Comparison of ENCODE assay signal across 8 cellular contexts in the genomic region with DNA sequence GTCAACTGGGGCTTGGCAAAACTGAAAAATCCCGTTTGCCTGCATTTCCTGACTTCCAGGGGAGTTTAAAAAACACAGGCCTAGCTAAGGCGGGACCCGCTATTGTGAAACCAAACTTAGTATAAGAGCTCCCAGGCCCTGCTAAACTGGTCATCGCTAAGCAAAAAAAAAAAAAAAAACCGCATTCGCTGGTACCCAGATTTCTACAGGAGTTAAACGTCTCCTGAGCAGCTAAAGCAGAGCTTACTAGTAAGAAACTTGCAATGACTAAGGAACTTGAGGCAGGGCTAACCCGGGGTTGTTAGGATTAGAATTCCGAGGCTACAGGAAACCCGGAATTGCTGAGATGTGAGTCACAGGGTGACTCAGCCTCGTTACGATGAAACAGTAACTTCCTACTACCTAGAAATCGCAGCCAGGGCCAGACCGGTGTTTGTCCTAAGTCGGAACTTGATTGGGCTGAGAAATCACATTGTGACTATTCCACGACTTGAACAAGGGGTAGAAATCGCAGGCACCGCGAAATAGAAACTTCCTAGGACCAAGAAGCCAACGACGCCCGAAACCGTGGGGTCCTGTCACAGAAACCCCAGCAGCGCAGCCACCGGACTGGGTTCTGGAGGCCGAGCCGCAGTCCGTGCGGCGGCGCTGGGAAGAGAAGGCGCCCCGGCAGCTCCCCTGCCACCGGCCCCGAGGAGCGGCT.
DNase-seq lines count a peak whose midpoint lies in the region; ATAC-seq and TF ChIP-seq lines count a peak whose summit lies in the region.

No MANE protein-coding gene starts in this region.

- WGBS in esophagus, 2 donors = 2% methylated on average over 33 to 36 of the region's 36 CpGs

- peak; percentile 30 for ATAC-seq in GM18870 (IDR thresholded peaks at IDR 0.05; ENCODE audit: unreplicated experiment)
- peak; percentile 43 for ATAC-seq in HG03097 (IDR thresholded peaks at IDR 0.05; ENCODE audit: low FRiP score, unreplicated experiment)
- peak; percentile 38 to 66 (median 53) for ATAC-seq in natural killer cell

- H3K27me3 Mint-ChIP-seq in natural killer cell (ENCODE audit: low read depth in 2 of 2) = no peaks in the 10 kb centered on the region

- peak overlapping the region; percentile 61 for H3K4me3 ChIP-seq in ACC112 (ENCODE audit: low read depth, low read length)
- H3K4me3 ChIP-seq in esophagus (ENCODE audit: low read depth in 1 of 2, low read length in 2 of 2) = peak overlapping the region; percentile 56 to 64

- H3K4me1 ChIP-seq in ACC112 (ENCODE audit: control insufficient read depth, insufficient read depth, low read length, unreplicated experiment) (peaks cover 10% of the 10 kb centered on the region), esophagus (ENCODE audit: control insufficient read depth in 2 of 2, insufficient read depth in 2 of 2, low read length in 1 of 2) (peaks cover 3 to 8% of the 10 kb centered on the region in 2 donors)

- no peaks in the 10 kb centered on the region for H3K36me3 Mint-ChIP-seq in natural killer cell

- H3K27ac ChIP-seq in ACC112 (ENCODE audit: low read depth, low read length) (peak overlapping the region; percentile 94), esophagus (ENCODE audit: low read depth in 2 of 2, low read length in 1 of 2) (peak overlapping the region; percentile 94 to 97), temporal lobe (ENCODE audit: low read depth, low read length) (peak overlapping the region; percentile 65)

- peak overlapping the region; percentile 88 for H3K4me3 Mint-ChIP-seq in natural killer cell

- TF ChIP-seq CTCF in natural killer cell (IDR thresholded peaks at IDR 0.05) = no peak

- peaks cover 33 to 44% of the 10 kb centered on the region in 2 donors for H3K4me1 Mint-ChIP-seq in natural killer cell

- H2AFZ ChIP-seq in ACC112 (ENCODE audit: low read length, unreplicated experiment) = peak overlapping the region; percentile 32

- intact Hi-C loops in natural killer cell (cut with micrococcal nuclease) = loop anchor here (1.0 to 5.0 kb wide), 9 partner anchors 42 to 607 kb away; a partner anchor contains a TSS

- H3K36me3 ChIP-seq in ACC112 (ENCODE audit: insufficient read depth, low read length) (no peaks in the 10 kb centered on the region), esophagus (ENCODE audit: control insufficient read depth in 2 of 2, insufficient read depth in 2 of 2, low read length in 1 of 2) (no peaks in the 10 kb centered on the region)

- peaks cover 0 to 13% of the 10 kb centered on the region in 2 donors for H3K9me3 ChIP-seq in esophagus (ENCODE audit: control insufficient read depth in 2 of 2, insufficient read depth in 1 of 2, low read depth in 1 of 2, low read length in 1 of 2)

- H3K27ac Mint-ChIP-seq in natural killer cell = peak overlapping the region; percentile 97 to 99

- DNase-seq in NOMO-1 treated with dmso at 0.1 percent for 144 hours (lab: John Stamatoyannopoulos, UW; ENCODE audit: unreplicated experiment) = peak; percentile 94
- peak; percentile 65 for DNase-seq in activated CD8-positive, alpha-beta memory T cell treated with anti-CD3 and anti-CD28 coated beads, Interleukin-2, amount 50 U/mL, for 1 hour (ENCODE audit: extremely low read depth)
- peak; percentile 66 for DNase-seq in natural killer cell

- H3K27me3 ChIP-seq in ACC112 (ENCODE audit: insufficient read depth, low read length) (no peaks in the 10 kb centered on the region), esophagus (ENCODE audit: control insufficient read depth in 1 of 2, insufficient read depth in 2 of 2, low read length in 2 of 2) (peaks cover 0 to 7% of the 10 kb centered on the region in 2 donors)

- no peaks in the 10 kb centered on the region for H3K79me2 ChIP-seq in ACC112 (ENCODE audit: control insufficient read depth, insufficient read depth, low read length, unreplicated experiment)

- H3K9me3 Mint-ChIP-seq in natural killer cell = peaks cover 0 to 5% of the 10 kb centered on the region in 2 donors

Comparison
In these comparisons a context has a peak if more than half of its experiments do, and no peak if none do; other contexts are left out.
1. Peak in every context shown above with its lines: DNase-seq, ATAC-seq, H3K4me3 ChIP-seq and H3K27ac ChIP-seq.